Comparison of ENCODE assay signal across 8 cellular contexts in genomic region chr2:8681786-8682692, GRCh38. TPM values are rescaled to one million over a fixed set of nuclear protein-coding genes. Genes with fewer than 3 reads are reported as not detected.
DNase-seq lines count a peak whose midpoint lies in the region; ATAC-seq and TF ChIP-seq lines count a peak whose summit lies in the region.

Gene ID2, plus strand, starts transcription at chr2:8682056. Its CDS starts 110 bp downstream, at chr2:8682166.

- H3K4me1 Mint-ChIP-seq in HFFc6 (ENCODE audit: low read depth), result peaks cover 42% of the 10 kb centered on the region

- peak; percentile 83 for ATAC-seq in foreskin keratinocyte

- peak within 1 kb of the TSS; percentile 10 for H2AFZ ChIP-seq in neuron (ENCODE audit: low read depth, low read length)

- H3K27me3 Mint-ChIP-seq in HFFc6 (ENCODE audit: insufficient read depth), result peaks cover 10% of the 10 kb centered on the region

- peaks cover 20% of the 10 kb centered on the region for H3K36me3 Mint-ChIP-seq in HFFc6 (ENCODE audit: low read depth)

- H3K9me3 Mint-ChIP-seq in HFFc6, result peaks cover 10% of the 10 kb centered on the region

- DNase-seq in GM04504 (ENCODE audit: low read depth) (peak; percentile 99), HFFc6 (peak; percentile 98), NB4 (ENCODE audit: low read depth) (peak; percentile 99), SK-N-DZ (ENCODE audit: low spot score) (peak; percentile 98), foreskin keratinocyte (peak; percentile 77 to 89), stromal cell of bone marrow (ENCODE audit: low read depth) (peak; percentile 99)
- peak; percentile 99 for DNase-seq in activated naive CD4-positive, alpha-beta T cell treated with Interleukin-2 at 50 U/mL for 16 hours

- H3K27ac ChIP-seq in foreskin keratinocyte, result no peak within 1 kb of the TSS

- H3K9me3 ChIP-seq in neuron (ENCODE audit: low read length), result no peaks in the 10 kb centered on the region

- peak; percentile 18; the same call in 1 of the 2 replicates for TF ChIP-seq CTCF in HFFc6 (IDR thresholded peaks at IDR 0.05)
- TF ChIP-seq CTCF in NB4 (IDR thresholded peaks at IDR 0.05; ENCODE audit: low read depth, low read length), result peak; percentile 9
- TF ChIP-seq CTCF in foreskin keratinocyte (conservative IDR thresholded peaks at IDR 0.05), result peak; percentile 19

- H3K4me3 ChIP-seq in NB4 (ENCODE audit: low read depth, low read length) (peak within 1 kb of the TSS; percentile 76), neuron (ENCODE audit: low read length) (peak within 1 kb of the TSS; percentile 54)

- H3K27ac Mint-ChIP-seq in HFFc6, result peak within 1 kb of the TSS; percentile 98

- no peaks in the 10 kb centered on the region for H3K36me3 ChIP-seq in neuron (ENCODE audit: insufficient read depth, low read length)

- H3K27me3 ChIP-seq in foreskin keratinocyte, result peaks cover 55% of the 10 kb centered on the region
- H3K27me3 ChIP-seq in neuron (ENCODE audit: insufficient read depth, low read length), result no peaks in the 10 kb centered on the region

- TF ChIP-seq POLR2A in NB4 (IDR thresholded peaks at IDR 0.05; ENCODE audit: extremely low read depth, insufficient read length), result peak; percentile 87

- H3K4me1 ChIP-seq in foreskin keratinocyte, result peaks cover 3% of the 10 kb centered on the region
- peaks cover 47% of the 10 kb centered on the region for H3K4me1 ChIP-seq in neuron (ENCODE audit: insufficient read depth, low read length)

- H3K4me3 Mint-ChIP-seq in HFFc6, result peak within 1 kb of the TSS; percentile 99

RNA-seq across cellular contexts. Expression of gene ID2, which starts in this region (rescaled TPM):
- total RNA-seq in HFFc6 (2021; fragmentation: NEBNext Ultra II Directional; extraction: Animal tissue kit (Norgen Biotek cat#: 25700)), result 10 to 100 TPM; 81.3 to 97.1 (median 88.1) TPM
- polyA plus RNA-seq in SK-N-DZ (2014; cell fraction: cytosol; rRNA removed), result 202 TPM in 2 replicates
- 178 and 310 TPM in 2 replicates for polyA plus RNA-seq in SK-N-DZ (2014; cell fraction: nucleus; rRNA removed)
- 0.81 and 1.2 TPM in 2 replicates for total RNA-seq in foreskin keratinocyte
- 0.68 and 0.71 TPM in 2 replicates for polyA plus RNA-seq in foreskin keratinocyte

Comparison
In these comparisons a context has a peak if more than half of its experiments do, and no peak if none do; other contexts are left out.
1. RNA of gene ID2 (total RNA-seq): 81.3 to 97.1 TPM in HFFc6; 0.81 to 1.2 TPM in foreskin keratinocyte; every median in the first group is over 10 times any median in the second.
2. Peak in every context shown above with its lines, with median percentiles within 50 percentile points of each other: DNase-seq and CTCF ChIP-seq.